ENCODE assay signal across 35 cellular contexts in genomic region chr5:78995521-78995920, GRCh38.
"Had no signal": no experiment of that assay in that cellular context is flagged by ENCODE, and none has a peak within 500 bp of the region (broad histone marks: within the 10 kb centered on the region; RNA-seq: fewer than 3 reads in every experiment).

No MANE protein-coding gene starts in this region.

- ATAC-seq: activated CD4-positive, alpha-beta T cell treated with anti-CD3 and anti-CD28 coated beads for 36 hours; activated CD8-positive, alpha-beta T cell treated with anti-CD3 and anti-CD28 coated beads for 36 hours; activated naive CD4-positive, alpha-beta T cell treated with anti-CD3 and anti-CD28 coated beads, Interleukin-2, amount 50 U/mL, for 72 hours; activated T-cell treated with anti-CD3 and anti-CD28 coated beads, Interleukin-2, amount 50 U/mL, for 4 hours; activated T-cell treated with anti-CD3 and anti-CD28 coated beads, Interleukin-2, amount 50 U/mL, for 72 hours; activated T-helper 17 cell treated with anti-CD3 and anti-CD28 coated beads, Interleukin-2, amount 50 U/mL, for 72 hours had no signal

- H3K4me1 ChIP-seq: adrenal gland, ascending aorta had no signal

- H3K27me3 ChIP-seq: adrenal gland, ascending aorta, cardiac muscle cell had no signal

- FAIRE-seq: bronchial epithelial cell, TTC549 had no signal

- H3K36me3 ChIP-seq: adrenal gland, ascending aorta, cardiac muscle cell had no signal

- H3K9me3 ChIP-seq: adrenal gland, ascending aorta had no signal

- DNase-seq: activated B cell treated with CpG ODN at 0.5 μM for 24 hours; activated CD4-positive, alpha-beta memory T cell treated with anti-CD3 and anti-CD28 coated beads for 36 hours; activated CD4-positive, alpha-beta T cell treated with anti-CD3 and anti-CD28 coated beads for 1 hour; activated CD4-positive, alpha-beta T cell treated with anti-CD3 and anti-CD28 coated beads for 36 hours; activated CD4-positive, alpha-beta T cell treated with anti-CD3 and anti-CD28 coated beads, Interleukin-2, amount 10 ng/mL, durations not matched to agents 24 days and 14 days; activated CD4-positive, alpha-beta T cell treated with anti-CD3 and anti-CD28 coated beads, Interleukin-2, amount 50 U/mL, for 1 hour; activated CD4-positive, alpha-beta T cell treated with anti-CD3 and anti-CD28 coated beads, Interleukin-2, amount 50 U/mL, for 4 hours; activated CD8-positive, alpha-beta memory T cell treated with anti-CD3 and anti-CD28 coated beads, Interleukin-2, amount 50 U/mL, for 4 hours; activated CD8-positive, alpha-beta T cell treated with anti-CD3 and anti-CD28 coated beads for 36 hours; activated effector memory CD4-positive, alpha-beta T cell treated with anti-CD3 and anti-CD28 coated beads, Interleukin-2, amount 50 U/mL, for 16 hours; activated gamma-delta T cell treated with Interleukin-2 at 50 U/mL for 16 hours; activated naive CD4-positive, alpha-beta T cell; activated naive CD4-positive, alpha-beta T cell treated with anti-CD3 and anti-CD28 coated beads for 36 hours; activated naive CD4-positive, alpha-beta T cell treated with anti-CD3 and anti-CD28 coated beads, Interleukin-2, amount 50 U/mL, for 16 hours; activated naive CD8-positive, alpha-beta T cell treated with anti-CD3 and anti-CD28 coated beads for 36 hours; activated T-cell treated with anti-CD3 and anti-CD28 coated beads for 4 hours; activated T-cell treated with anti-CD3 and anti-CD28 coated beads, Interleukin-2, amount 50 U/mL, for 1 hour; activated T-cell treated with anti-CD3 and anti-CD28 coated beads, Interleukin-2, amount 50 U/mL, for 4 hours; activated T-cell treated with anti-CD3 and anti-CD28 coated beads, Interleukin-2, amount 50 U/mL, for 72 hours; adrenal gland; amygdala; anterior cingulate cortex; caudate nucleus; cerebellar nuclear complex; SW 1271; T-helper 1 cell; T-helper 2 cell; T-helper 9 cell had no signal

- H3K27ac ChIP-seq: adrenal gland, ascending aorta, cardiac muscle cell, VCaP had no signal

- H3K4me3 ChIP-seq: adrenal gland, ascending aorta, cardiac muscle cell had no signal
